ENCODE assay signal across 22 cellular contexts in the genomic region with DNA sequence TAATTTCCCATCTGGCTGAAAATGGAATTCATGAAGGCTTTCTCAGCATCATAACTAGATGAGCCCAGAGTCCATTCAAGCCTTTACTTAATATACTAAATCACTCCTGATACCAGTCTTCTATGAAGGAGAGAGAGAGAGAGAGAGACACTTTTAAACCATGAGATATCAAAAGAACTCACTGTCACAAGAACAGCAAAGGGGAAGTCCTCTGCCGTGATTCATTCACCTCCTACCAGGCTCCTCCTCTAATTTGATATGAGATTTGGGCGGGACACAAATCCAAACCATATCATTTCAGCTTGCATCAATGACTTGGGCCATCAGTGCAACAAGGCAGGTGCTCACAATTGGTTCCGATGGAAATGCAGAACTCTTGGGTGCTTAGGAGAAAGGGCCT.
DNase-seq lines count a peak whose midpoint lies in the region; ATAC-seq and TF ChIP-seq lines count a peak whose summit lies in the region.
"Had no signal": no experiment of that assay in that cellular context is flagged by ENCODE, and none has a peak within 500 bp of the region (broad histone marks: within the 10 kb centered on the region; RNA-seq: fewer than 3 reads in every experiment).

No MANE protein-coding gene starts in this region.

- peaks cover 51% of the 10 kb centered on the region for H3K36me3 Mint-ChIP-seq in type B pancreatic cell

- H3K27me3 Mint-ChIP-seq in type B pancreatic cell, result no peaks in the 10 kb centered on the region

- no peak overlapping the region for H3K27ac Mint-ChIP-seq in type B pancreatic cell
- H3K27ac Mint-ChIP-seq: WTC11 had no signal

- ATAC-seq in left lobe of liver (peak; percentile 17), GM21737 (IDR thresholded peaks at IDR 0.05; ENCODE audit: unreplicated experiment) (no peak)
- ATAC-seq: PC-3, WTC11 had no signal

- intact Hi-C loops in left ventricle myocardium inferior (cut with micrococcal nuclease), result no loop called here

- H3K4me1 ChIP-seq in cardiac muscle cell (ENCODE audit: low read depth), result peaks cover 9% of the 10 kb centered on the region
- peaks cover 15% of the 10 kb centered on the region for H3K4me1 ChIP-seq in left ventricle myocardium inferior
- H3K4me1 ChIP-seq: breast epithelium, SJCRH30, stomach, upper lobe of left lung had no signal

- H3K9me3 Mint-ChIP-seq in type B pancreatic cell, result no peaks in the 10 kb centered on the region
- H3K9me3 Mint-ChIP-seq: T-helper 2 cell treated with Interferon-gamma antibody and Interleukin-4, amounts not matched to agents 5 μg/mL and 100 μg/mL, for 36 hours; WTC11 had no signal

- H3K36me3 ChIP-seq in cardiac muscle cell (peaks cover 20% of the 10 kb centered on the region), left ventricle myocardium inferior (peaks cover 62% of the 10 kb centered on the region)
- H3K36me3 ChIP-seq: breast epithelium, ovary had no signal

- DNase-seq in NCI-H2227 treated with DMSO at 0.1 percent for 48 hours (lab: John Stamatoyannopoulos, UW) (peak; percentile 72), NCI-H2227 (lab: John Stamatoyannopoulos, UW; ENCODE audit: unreplicated experiment) (no peak), cardiac muscle cell (ENCODE audit: low read depth in 1 of 2, low spot score in 1 of 2) (no peak), left ventricle myocardium inferior (no peak), left lobe of liver (ENCODE audit: low spot score) (no peak), type B pancreatic cell (ENCODE audit: extremely low spot score, unreplicated experiment) (no peak)
- DNase-seq in stimulated activated CD4-positive, alpha-beta T cell treated with anti-CD3 and anti-CD28 coated beads, Interleukin-2, amount 100 ng/mL, for 24 hours, result no peak
- DNase-seq: dermis blood vessel endothelial cell, GM23248, NCI-H1092 treated with DMSO at 0.1 percent for 48 hours, NCI-H82, ovary, PC-3, SJCRH30, stomach, upper lobe of left lung had no signal

- TF ChIP-seq CTCF in cardiac muscle cell (IDR thresholded peaks at IDR 0.05; ENCODE audit: low read depth, low read length) (no peak), left ventricle myocardium inferior (IDR thresholded peaks at IDR 0.05; ENCODE audit: borderline replicate concordance) (no peak), type B pancreatic cell (conservative IDR thresholded peaks at IDR 0.05) (no peak)

- H3K27me3 ChIP-seq in cardiac muscle cell (no peaks in the 10 kb centered on the region), left ventricle myocardium inferior (ENCODE audit: low read depth) (no peaks in the 10 kb centered on the region)
- H3K27me3 ChIP-seq: BLaER1, breast epithelium, SJCRH30, stomach, upper lobe of left lung had no signal

- H3K4me3 ChIP-seq in cardiac muscle cell (no peak overlapping the region), left ventricle myocardium inferior (no peak overlapping the region)
- H3K4me3 ChIP-seq: BLaER1, breast epithelium, GM23248, ovary, SJCRH30, stomach, upper lobe of left lung had no signal

- H3K4me1 Mint-ChIP-seq in type B pancreatic cell (ENCODE audit: unreplicated experiment), result no peaks in the 10 kb centered on the region
- H3K4me1 Mint-ChIP-seq: WTC11 had no signal

- H3K9me3 ChIP-seq in cardiac muscle cell (ENCODE audit: low read depth) (no peaks in the 10 kb centered on the region), left ventricle myocardium inferior (replicated peaks) (no peaks in the 10 kb centered on the region)
- H3K9me3 ChIP-seq: BLaER1, breast epithelium, ovary, SJCRH30, stomach, upper lobe of left lung had no signal

- no peak overlapping the region for H3K4me3 Mint-ChIP-seq in type B pancreatic cell
- H3K4me3 Mint-ChIP-seq: T-helper 2 cell treated with Interferon-gamma antibody and Interleukin-4, amounts not matched to agents 5 μg/mL and 100 μg/mL, for 36 hours; WTC11 had no signal

- H3K27ac ChIP-seq in cardiac muscle cell (peak overlapping the region; percentile 22), left ventricle myocardium inferior (replicated peaks) (no peak overlapping the region)
- H3K27ac ChIP-seq: BLaER1, breast epithelium, GM23248, KMS-11, ovary, SJCRH30, stomach, upper lobe of left lung had no signal
